2 cellular contexts compared by ENCODE assay signal in the genomic region with DNA sequence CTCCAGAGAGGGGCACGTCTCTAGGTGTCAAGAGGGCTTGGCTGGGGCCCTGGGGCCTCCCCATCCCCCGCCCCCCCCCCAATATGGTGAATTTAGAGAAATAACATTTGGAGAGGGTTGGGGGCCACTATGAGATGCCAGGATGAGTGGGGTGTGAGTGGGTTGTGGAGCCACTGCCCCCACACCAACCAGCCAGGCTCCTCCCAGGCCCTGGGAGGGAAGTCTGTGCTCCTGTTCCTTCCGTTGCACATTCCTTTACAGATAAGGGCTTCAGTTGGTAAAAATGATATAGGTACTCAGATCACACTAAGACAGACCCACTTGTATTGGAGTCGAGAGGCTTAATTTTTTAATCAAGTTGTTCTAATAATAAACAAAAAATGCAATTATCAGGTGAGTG.
TF ChIP-seq lines count a peak whose summit lies in the region.

No MANE protein-coding gene starts in this region.

TF ChIP-seq in SK-N-SH, 30 proteins besides CTCF, POLR2A, EP300 and RAD21 (continued from another document):
- TF ChIP-seq, protein P1, sequence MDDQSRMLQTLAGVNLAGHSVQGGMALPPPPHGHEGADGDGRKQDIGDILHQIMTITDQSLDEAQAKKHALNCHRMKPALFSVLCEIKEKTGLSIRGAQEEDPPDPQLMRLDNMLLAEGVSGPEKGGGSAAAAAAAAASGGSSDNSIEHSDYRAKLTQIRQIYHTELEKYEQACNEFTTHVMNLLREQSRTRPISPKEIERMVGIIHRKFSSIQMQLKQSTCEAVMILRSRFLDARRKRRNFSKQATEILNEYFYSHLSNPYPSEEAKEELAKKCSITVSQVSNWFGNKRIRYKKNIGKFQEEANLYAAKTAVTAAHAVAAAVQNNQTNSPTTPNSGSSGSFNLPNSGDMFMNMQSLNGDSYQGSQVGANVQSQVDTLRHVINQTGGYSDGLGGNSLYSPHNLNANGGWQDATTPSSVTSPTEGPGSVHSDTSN (IDR thresholded peaks at IDR 0.05) = no peak
- TF ChIP-seq FOSL2 (IDR thresholded peaks at IDR 0.05; ENCODE audit: borderline replicate concordance, low read depth) (no peak), TEAD4 (IDR thresholded peaks at IDR 0.05; ENCODE audit: borderline replicate concordance, insufficient read depth) (no peak), FOXM1 (IDR thresholded peaks at IDR 0.05; ENCODE audit: low read depth) (no peak), SMC3 (IDR thresholded peaks at IDR 0.05; ENCODE audit: low read depth, low read length) (no peak), GABPA (IDR thresholded peaks at IDR 0.05; ENCODE audit: low read depth) (no peak), RXRA (IDR thresholded peaks at IDR 0.05; ENCODE audit: borderline replicate concordance, low read depth) (no peak), POLR2AphosphoS5 (IDR thresholded peaks at IDR 0.05; ENCODE audit: low read depth, low read length) (no peak), MXI1 (IDR thresholded peaks at IDR 0.05; ENCODE audit: low read depth, low read length) (no peak), TAF1 (IDR thresholded peaks at IDR 0.05; ENCODE audit: borderline replicate concordance, low read depth, low read length) (no peak)
- TF ChIP-seq, protein P2, sequence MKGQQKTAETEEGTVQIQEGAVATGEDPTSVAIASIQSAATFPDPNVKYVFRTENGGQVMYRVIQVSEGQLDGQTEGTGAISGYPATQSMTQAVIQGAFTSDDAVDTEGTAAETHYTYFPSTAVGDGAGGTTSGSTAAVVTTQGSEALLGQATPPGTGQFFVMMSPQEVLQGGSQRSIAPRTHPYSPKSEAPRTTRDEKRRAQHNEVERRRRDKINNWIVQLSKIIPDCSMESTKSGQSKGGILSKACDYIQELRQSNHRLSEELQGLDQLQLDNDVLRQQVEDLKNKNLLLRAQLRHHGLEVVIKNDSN (IDR thresholded peaks at IDR 0.05; ENCODE audit: borderline replicate concordance, low read depth) = no peak
- TF ChIP-seq, protein P3, sequence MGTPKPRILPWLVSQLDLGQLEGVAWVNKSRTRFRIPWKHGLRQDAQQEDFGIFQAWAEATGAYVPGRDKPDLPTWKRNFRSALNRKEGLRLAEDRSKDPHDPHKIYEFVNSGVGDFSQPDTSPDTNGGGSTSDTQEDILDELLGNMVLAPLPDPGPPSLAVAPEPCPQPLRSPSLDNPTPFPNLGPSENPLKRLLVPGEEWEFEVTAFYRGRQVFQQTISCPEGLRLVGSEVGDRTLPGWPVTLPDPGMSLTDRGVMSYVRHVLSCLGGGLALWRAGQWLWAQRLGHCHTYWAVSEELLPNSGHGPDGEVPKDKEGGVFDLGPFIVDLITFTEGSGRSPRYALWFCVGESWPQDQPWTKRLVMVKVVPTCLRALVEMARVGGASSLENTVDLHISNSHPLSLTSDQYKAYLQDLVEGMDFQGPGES (IDR thresholded peaks at IDR 0.05; ENCODE audit: low read depth, low read length) = no peak

TF ChIP-seq in SK-N-SH treated with all-trans-retinoic acid at 6 μM for 48 hours, 23 proteins besides CTCF, POLR2A, EP300 and RAD21 (continued from another document):
- TF ChIP-seq, protein P4, sequence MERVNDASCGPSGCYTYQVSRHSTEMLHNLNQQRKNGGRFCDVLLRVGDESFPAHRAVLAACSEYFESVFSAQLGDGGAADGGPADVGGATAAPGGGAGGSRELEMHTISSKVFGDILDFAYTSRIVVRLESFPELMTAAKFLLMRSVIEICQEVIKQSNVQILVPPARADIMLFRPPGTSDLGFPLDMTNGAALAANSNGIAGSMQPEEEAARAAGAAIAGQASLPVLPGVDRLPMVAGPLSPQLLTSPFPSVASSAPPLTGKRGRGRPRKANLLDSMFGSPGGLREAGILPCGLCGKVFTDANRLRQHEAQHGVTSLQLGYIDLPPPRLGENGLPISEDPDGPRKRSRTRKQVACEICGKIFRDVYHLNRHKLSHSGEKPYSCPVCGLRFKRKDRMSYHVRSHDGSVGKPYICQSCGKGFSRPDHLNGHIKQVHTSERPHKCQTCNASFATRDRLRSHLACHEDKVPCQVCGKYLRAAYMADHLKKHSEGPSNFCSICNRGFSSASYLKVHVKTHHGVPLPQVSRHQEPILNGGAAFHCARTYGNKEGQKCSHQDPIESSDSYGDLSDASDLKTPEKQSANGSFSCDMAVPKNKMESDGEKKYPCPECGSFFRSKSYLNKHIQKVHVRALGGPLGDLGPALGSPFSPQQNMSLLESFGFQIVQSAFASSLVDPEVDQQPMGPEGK (CRISPR knock-in tag; IDR thresholded peaks at IDR 0.05; ENCODE audit: borderline replicate concordance) = no peak
- TF ChIP-seq RARB (CRISPR knock-in tag; IDR thresholded peaks at IDR 0.05) = no peak
- no peak for TF ChIP-seq ZFP3 (CRISPR knock-in tag; IDR thresholded peaks at IDR 0.05)
- TF ChIP-seq ZNF565 (CRISPR knock-in tag; conservative IDR thresholded peaks at IDR 0.05; ENCODE audit: low read depth) = no peak
- TF ChIP-seq OSR1 (CRISPR knock-in tag; IDR thresholded peaks at IDR 0.05) = no peak
- no peak for TF ChIP-seq TCF4 (CRISPR knock-in tag; IDR thresholded peaks at IDR 0.05; ENCODE audit: borderline replicate concordance)
- TF ChIP-seq, protein P5, sequence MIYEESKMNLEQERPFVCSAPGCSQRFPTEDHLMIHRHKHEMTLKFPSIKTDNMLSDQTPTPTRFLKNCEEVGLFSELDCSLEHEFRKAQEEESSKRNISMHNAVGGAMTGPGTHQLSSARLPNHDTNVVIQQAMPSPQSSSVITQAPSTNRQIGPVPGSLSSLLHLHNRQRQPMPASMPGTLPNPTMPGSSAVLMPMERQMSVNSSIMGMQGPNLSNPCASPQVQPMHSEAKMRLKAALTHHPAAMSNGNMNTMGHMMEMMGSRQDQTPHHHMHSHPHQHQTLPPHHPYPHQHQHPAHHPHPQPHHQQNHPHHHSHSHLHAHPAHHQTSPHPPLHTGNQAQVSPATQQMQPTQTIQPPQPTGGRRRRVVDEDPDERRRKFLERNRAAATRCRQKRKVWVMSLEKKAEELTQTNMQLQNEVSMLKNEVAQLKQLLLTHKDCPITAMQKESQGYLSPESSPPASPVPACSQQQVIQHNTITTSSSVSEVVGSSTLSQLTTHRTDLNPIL (CRISPR knock-in tag; IDR thresholded peaks at IDR 0.05; ENCODE audit: low read depth) = no peak
- TF ChIP-seq ISL1 (CRISPR knock-in tag; IDR thresholded peaks at IDR 0.05) = no peak
- TF ChIP-seq SNAI2 (CRISPR knock-in tag; IDR thresholded peaks at IDR 0.05) = no peak
- TF ChIP-seq ZNF70 (CRISPR knock-in tag; IDR thresholded peaks at IDR 0.05) = no peak
- TF ChIP-seq, protein P6, sequence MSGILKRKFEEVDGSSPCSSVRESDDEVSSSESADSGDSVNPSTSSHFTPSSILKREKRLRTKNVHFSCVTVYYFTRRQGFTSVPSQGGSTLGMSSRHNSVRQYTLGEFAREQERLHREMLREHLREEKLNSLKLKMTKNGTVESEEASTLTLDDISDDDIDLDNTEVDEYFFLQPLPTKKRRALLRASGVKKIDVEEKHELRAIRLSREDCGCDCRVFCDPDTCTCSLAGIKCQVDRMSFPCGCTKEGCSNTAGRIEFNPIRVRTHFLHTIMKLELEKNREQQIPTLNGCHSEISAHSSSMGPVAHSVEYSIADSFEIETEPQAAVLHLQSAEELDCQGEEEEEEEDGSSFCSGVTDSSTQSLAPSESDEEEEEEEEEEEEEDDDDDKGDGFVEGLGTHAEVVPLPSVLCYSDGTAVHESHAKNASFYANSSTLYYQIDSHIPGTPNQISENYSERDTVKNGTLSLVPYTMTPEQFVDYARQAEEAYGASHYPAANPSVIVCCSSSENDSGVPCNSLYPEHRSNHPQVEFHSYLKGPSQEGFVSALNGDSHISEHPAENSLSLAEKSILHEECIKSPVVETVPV (CRISPR knock-in tag; IDR thresholded peaks at IDR 0.05) = no peak
- no peak for TF ChIP-seq BACH2 (CRISPR knock-in tag; IDR thresholded peaks at IDR 0.05; ENCODE audit: borderline replicate concordance)
